In genomic region chr10:132646443-132647097, GRCh38 we compare ENCODE assay signal across 32 cellular contexts.
DNase-seq lines count a peak whose midpoint lies in the region; ATAC-seq, FAIRE-seq and TF ChIP-seq lines count a peak whose summit lies in the region.
"Had no signal": no experiment of that assay in that cellular context is flagged by ENCODE, and none has a peak within 500 bp of the region (broad histone marks: within the 10 kb centered on the region; RNA-seq: fewer than 3 reads in every experiment).

No MANE protein-coding gene starts in this region.

- H2BK5ac ChIP-seq in H1 (ENCODE audit: low read depth, low read length), result no peak overlapping the region

- CTCF ChIA-PET in H1 (lab: Charles Lee; ENCODE audit: partially characterized antibody), result no interaction called here

- H3K36me3 ChIP-seq in left ventricle myocardium inferior, result peaks cover 16% of the 10 kb centered on the region
- H3K36me3 ChIP-seq in right atrium auricular region, result no peaks in the 10 kb centered on the region
- H3K36me3 ChIP-seq in H1 (ENCODE audit: control insufficient read depth in 2 of 4, insufficient read depth in 4 of 4, low read length in 3 of 4), result no peaks in the 10 kb centered on the region
- peaks cover 9% of the 10 kb centered on the region for H3K36me3 ChIP-seq in upper lobe of right lung

- peaks cover 2% of the 10 kb centered on the region for H3K79me1 ChIP-seq in H1 (ENCODE audit: low read depth, low read length)

- no peak overlapping the region for H2BK15ac ChIP-seq in H1 (ENCODE audit: low read length)

- intact Hi-C loops in left ventricle myocardium inferior (cut with micrococcal nuclease), result no loop called here
- intact Hi-C loops in upper lobe of right lung (cut with DNase I), result no loop called here

- ATAC-seq in omental fat pad (ENCODE audit: low FRiP score) (peak; percentile 26), upper lobe of right lung (no peak), HG02852 (IDR thresholded peaks at IDR 0.05; ENCODE audit: unreplicated experiment) (no peak)
- ATAC-seq: activated CD8-positive, alpha-beta T cell treated with anti-CD3 and anti-CD28 coated beads for 36 hours; natural killer cell; PC-3 had no signal

- no peak overlapping the region for H3K4me2 ChIP-seq in H1 (ENCODE audit: insufficient read depth in 1 of 2, low read depth in 2 of 2, low read length in 2 of 2)

- no peak overlapping the region for H2BK20ac ChIP-seq in H1 (ENCODE audit: low read length)

- TF ChIP-seq POLR2A in H1 (IDR thresholded peaks at IDR 0.05; ENCODE audit: control extremely low read depth in 1 of 2, low read depth in 2 of 2, low read length in 2 of 2), result no peak

- no peak overlapping the region for H3K18ac ChIP-seq in H1 (ENCODE audit: extremely low read depth, low read length)

- H2BK120ac ChIP-seq in H1 (replicated peaks; ENCODE audit: low read depth, low read length), result no peak overlapping the region

- no peak overlapping the region for H3K9ac ChIP-seq in H1 (replicated peaks in 1 of 4; ENCODE audit: extremely low read depth in 1 of 4, low read depth in 3 of 4, low read length in 3 of 4)

- no peak overlapping the region for H4K5ac ChIP-seq in H1 (ENCODE audit: insufficient read length, low read depth, low read length)

- peak overlapping the region; percentile 65; the same call in 1 of the 2 replicates for H4K8ac ChIP-seq in H1 (ENCODE audit: extremely low read depth, insufficient read depth, low read length)

- no peak overlapping the region for H3K14ac ChIP-seq in H1 (ENCODE audit: insufficient read length)

- no peak for FAIRE-seq in H1 (lab: Jason Lieb, UNC)
- FAIRE-seq: D721Med, GM19239 had no signal

- peaks cover 15% of the 10 kb centered on the region for H3K4me1 ChIP-seq in left ventricle myocardium inferior
- no peaks in the 10 kb centered on the region for H3K4me1 ChIP-seq in right atrium auricular region
- H3K4me1 ChIP-seq in H1 (replicated peaks in 1 of 4; ENCODE audit: control insufficient read depth in 3 of 4, insufficient read depth in 4 of 4, low read length in 3 of 4), result no peaks in the 10 kb centered on the region
- H3K4me1 ChIP-seq in upper lobe of right lung, result no peaks in the 10 kb centered on the region
- H3K4me1 ChIP-seq: thyroid gland had no signal

- no peak for TF ChIP-seq CTCF in left ventricle myocardium inferior (IDR thresholded peaks at IDR 0.05; ENCODE audit: borderline replicate concordance)
- TF ChIP-seq CTCF in right atrium auricular region (IDR thresholded peaks at IDR 0.05), result no peak
- no peak for TF ChIP-seq CTCF in H1 (IDR thresholded peaks at IDR 0.05; ENCODE audit: control extremely low read depth in 1 of 3, insufficient read depth in 1 of 3, low read depth in 1 of 3, low read length in 3 of 3)
- TF ChIP-seq CTCF in omental fat pad (IDR thresholded peaks at IDR 0.05), result no peak
- TF ChIP-seq CTCF in upper lobe of right lung (IDR thresholded peaks at IDR 0.05), result no peak

- no peak overlapping the region for H3K4ac ChIP-seq in H1 (replicated peaks; ENCODE audit: insufficient read length, low read depth, low read length)

- no peak overlapping the region for H3K27ac ChIP-seq in left ventricle myocardium inferior (replicated peaks)
- H3K27ac ChIP-seq in right atrium auricular region, result no peak overlapping the region
- no peak overlapping the region for H3K27ac ChIP-seq in H1 (ENCODE audit: low read depth, low read length)
- no peak overlapping the region for H3K27ac ChIP-seq in upper lobe of right lung
- H3K27ac ChIP-seq: coronary artery, epithelial cell of prostate, thyroid gland had no signal

- H3K27me3 ChIP-seq in left ventricle myocardium inferior (ENCODE audit: low read depth) (no peaks in the 10 kb centered on the region), right atrium auricular region (no peaks in the 10 kb centered on the region), H1 (replicated peaks in 1 of 4; ENCODE audit: control insufficient read depth in 3 of 4, extremely low read depth in 1 of 4, insufficient read depth in 3 of 4, low read length in 3 of 4) (peaks cover 0 to 2% (median 0%) of the 10 kb centered on the region in 4 experiments; a peak in 1 of 7 replicates), upper lobe of right lung (no peaks in the 10 kb centered on the region)
- H3K27me3 ChIP-seq: thyroid gland had no signal

- H3K4me3 ChIP-seq in left ventricle myocardium inferior, result no peak overlapping the region
- no peak overlapping the region for H3K4me3 ChIP-seq in right atrium auricular region
- no peak overlapping the region for H3K4me3 ChIP-seq in H1 (ENCODE audit: extremely low read depth in 1 of 4, insufficient read depth in 2 of 4, low read depth in 3 of 4, low read length in 4 of 4)
- H3K4me3 ChIP-seq in upper lobe of right lung, result no peak overlapping the region
- H3K4me3 ChIP-seq: coronary artery, thyroid gland had no signal

- no peak overlapping the region for H4K91ac ChIP-seq in H1 (replicated peaks; ENCODE audit: insufficient read length, low read length)

- no peak overlapping the region for H2AFZ ChIP-seq in H1 (ENCODE audit: low read length)

- H3K9me3 ChIP-seq in left ventricle myocardium inferior (replicated peaks) (no peaks in the 10 kb centered on the region), right atrium auricular region (no peaks in the 10 kb centered on the region), H1 (ENCODE audit: insufficient read depth in 2 of 2, low read depth in 1 of 2, low read length in 1 of 2) (no peaks in the 10 kb centered on the region), upper lobe of right lung (no peaks in the 10 kb centered on the region)
- H3K9me3 ChIP-seq: thyroid gland had no signal

- TF ChIP-seq RAD21 in H1 (IDR thresholded peaks at IDR 0.05 in 1 of 2, conservative IDR thresholded peaks at IDR 0.05 in 1 of 2; ENCODE audit: low read depth in 2 of 2, low read length in 2 of 2), result no peak

- H3K23me2 ChIP-seq in H1 (ENCODE audit: low read depth, low read length), result no peaks in the 10 kb centered on the region

- DNase-seq in left ventricle myocardium inferior (peak; percentile 13), right atrium auricular region (ENCODE audit: low spot score) (no peak), H1 (ENCODE audit: low read depth in 1 of 2, low spot score in 2 of 2) (no peak), omental fat pad (ENCODE audit: low spot score) (peak; percentile 17), upper lobe of right lung (peak; percentile 49), NOMO-1 treated with dmso at 0.1 percent for 144 hours (lab: John Stamatoyannopoulos, UW; ENCODE audit: unreplicated experiment) (no peak), NCI-H748 treated with DMSO at 0.1 percent for 48 hours (lab: John Stamatoyannopoulos, UW) (no peak)
- DNase-seq: activated CD4-positive, alpha-beta T cell treated with anti-CD3 and anti-CD28 coated beads for 1 hour; activated CD8-positive, alpha-beta memory T cell treated with anti-CD3 and anti-CD28 coated beads, Interleukin-2, amount 50 U/mL, for 48 hours; activated CD8-positive, alpha-beta T cell treated with anti-CD3 and anti-CD28 coated beads for 36 hours; activated naive CD4-positive, alpha-beta T cell treated with anti-CD3 and anti-CD28 coated beads, Interleukin-2, amount 10 ng/mL, durations not matched to agents 7 days and 5 days; AML-193; amygdala; CD4-positive, alpha-beta memory T cell; effector memory CD4-positive, alpha-beta T cell; GOT3; islet precursor cell; MM.1S; natural killer cell; NCI-H2029 treated with DMSO at 0.1 percent for 48 hours; NCI-H2227 treated with DMSO at 0.1 percent for 48 hours; NCI-H526; NK-92 treated with Interleukin-12 subunit alpha and Interleukin-12 subunit beta, amount 100 ng/mL, for 24 hours; PC-3; stimulated activated CD4-positive, alpha-beta T cell treated with anti-CD3 and anti-CD28 coated beads, Interleukin-2, amount 100 ng/mL, for 24 hours; T-helper 2 cell had no signal

- H2AK5ac ChIP-seq in H1 (ENCODE audit: low read depth, low read length), result no peak overlapping the region

- H3K23ac ChIP-seq in H1 (ENCODE audit: insufficient read length), result no peak overlapping the region

- H2BK12ac ChIP-seq in H1 (ENCODE audit: low read depth, low read length), result no peak overlapping the region

- WGBS in H1 (ENCODE audit: extremely low coverage in 1 of 2, insufficient coverage in 1 of 2, insufficient read length in 1 of 2, insufficient replicate concordance in 2 of 2, low coverage in 1 of 2, low lambda C conversion rate in 2 of 2, missing lambda C conversion rate in 1 of 2), 2 experiments, result 92% methylated on average over 31 of the region's 31 CpGs; no CpG with 5 or more reads in 1 of the 2 experiments

- H3K56ac ChIP-seq in H1 (replicated peaks; ENCODE audit: insufficient read length, low read depth, low read length), result no peak overlapping the region

- H4K20me1 ChIP-seq in H1 (replicated peaks in 1 of 2; ENCODE audit: control insufficient read depth in 1 of 2, insufficient read depth in 2 of 2, low read length in 2 of 2), result peaks cover 6 to 7% of the 10 kb centered on the region in 2 experiments

- POLR2A ChIA-PET in H1 (lab: Charles Lee; ENCODE audit: partially characterized antibody), result no interaction called here

- no peak for TF ChIP-seq EP300 in H1 (IDR thresholded peaks at IDR 0.05; ENCODE audit: borderline replicate concordance in 1 of 2, low read depth in 2 of 2, low read length in 2 of 2)

- H3K79me2 ChIP-seq in H1 (ENCODE audit: control insufficient read depth in 1 of 2, insufficient read depth in 2 of 2, low read length in 2 of 2), result no peaks in the 10 kb centered on the region

TF ChIP-seq in H1, 55 proteins besides CTCF, POLR2A, EP300 and RAD21 (continues in another document):
- TF ChIP-seq JUN (IDR thresholded peaks at IDR 0.05; ENCODE audit: low read depth, low read length) (no peak), TBP (IDR thresholded peaks at IDR 0.05; ENCODE audit: low read depth, low read length) (no peak), KDM1A (IDR thresholded peaks at IDR 0.05; ENCODE audit: borderline replicate concordance, low read length) (no peak), CREB1 (IDR thresholded peaks at IDR 0.05) (no peak), SP1 (IDR thresholded peaks at IDR 0.05; ENCODE audit: low read depth, low read length) (no peak), SIX5 (IDR thresholded peaks at IDR 0.05; ENCODE audit: low read depth, low read length) (no peak), SP4 (IDR thresholded peaks at IDR 0.05; ENCODE audit: low read length) (no peak), ATF2 (IDR thresholded peaks at IDR 0.05; ENCODE audit: low read length) (no peak), SAP30 (IDR thresholded peaks at IDR 0.05; ENCODE audit: insufficient read depth, insufficient replicate concordance, low read length) (no peak), TAF7 (optimal IDR thresholded peaks at IDR 0.05; ENCODE audit: borderline replicate concordance, low read depth, low read length) (no peak)

Comparison
In these comparisons a context has a peak if more than half of its experiments do, and no peak if none do; other contexts are left out.
1. DNase-seq: peak in left ventricle myocardium inferior (single experiment), omental fat pad (single experiment) and upper lobe of right lung (single experiment); none in right atrium auricular region (single experiment), H1 (0 of 2), NOMO-1 treated with dmso at 0.1 percent for 144 hours (single experiment) and NCI-H748 treated with DMSO at 0.1 percent for 48 hours (single experiment).